Comparison of ENCODE assay signal across 11 cellular contexts in the genomic region with DNA sequence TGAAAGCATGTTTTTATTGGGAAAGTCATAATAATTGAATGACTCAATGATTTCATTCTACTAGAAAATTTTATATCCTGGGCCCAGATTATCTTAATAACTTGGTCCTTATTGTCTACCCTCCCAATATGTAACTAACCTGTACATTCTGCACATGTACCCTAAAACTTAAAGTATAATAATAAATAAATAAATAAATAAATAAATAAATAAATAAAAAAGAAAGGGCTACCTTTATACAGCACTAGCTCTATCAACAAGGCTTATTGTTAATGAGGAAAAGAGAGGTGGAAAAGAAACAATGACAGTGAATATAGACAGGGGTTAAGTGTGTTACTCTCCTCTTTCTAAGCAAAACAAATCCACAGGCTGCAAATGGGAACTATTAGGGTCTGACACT.
"Had no signal": no experiment of that assay in that cellular context is flagged by ENCODE, and none has a peak within 500 bp of the region (broad histone marks: within the 10 kb centered on the region; RNA-seq: fewer than 3 reads in every experiment).

No MANE protein-coding gene starts in this region.

- DNase-seq: GM23248, GOT3, H7, H9, HCEC 1CT, HFFc6 had no signal

- H3K9me3 ChIP-seq: HAP-1 had no signal

- H3K4me3 ChIP-seq: GM23248, GM23338, HAP-1 had no signal

- H3K4me1 ChIP-seq: HAP-1 had no signal

- H3K27ac ChIP-seq: GM23248 had no signal

- FAIRE-seq: H1, H54 had no signal

- ATAC-seq: GM23338, HCT116 had no signal

- H3K36me3 ChIP-seq: HAP-1 had no signal

- H3K4me2 ChIP-seq: GM23338 had no signal
